In the genomic region with DNA sequence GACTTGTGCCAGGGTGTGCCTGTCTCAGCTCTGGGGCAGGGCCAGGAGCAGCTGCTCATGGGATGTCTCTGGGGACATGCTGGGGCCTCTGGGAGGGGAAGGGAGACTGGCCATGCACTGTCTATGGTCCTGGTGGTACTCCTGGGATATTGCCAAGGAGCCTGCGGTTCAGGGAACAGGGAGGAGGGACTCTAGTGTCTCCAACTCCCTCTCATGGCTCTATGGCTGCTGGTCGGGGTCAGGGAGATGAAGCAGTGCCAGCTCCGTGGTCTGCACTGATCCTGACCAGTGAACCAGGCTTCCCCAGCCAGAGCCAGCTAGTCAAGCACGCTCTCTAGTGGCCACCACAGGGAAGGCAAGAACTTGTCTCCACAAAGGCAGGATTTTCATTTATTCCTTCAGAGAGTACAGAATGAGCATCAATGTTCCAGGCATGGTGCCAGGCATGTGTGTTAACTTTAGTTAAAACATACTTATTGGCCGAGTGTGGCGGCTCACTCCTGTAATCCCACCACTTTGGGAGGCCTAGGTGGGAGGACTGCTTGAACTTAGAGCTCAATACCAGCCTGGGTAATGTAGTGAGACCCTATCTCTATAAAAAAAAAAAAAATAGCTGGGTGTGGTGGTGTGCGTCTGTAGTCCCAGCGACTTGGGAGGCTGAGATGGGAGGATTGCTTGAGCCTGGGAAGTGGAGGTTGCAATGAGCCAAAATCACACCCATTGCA, we compare ENCODE assay signal across 2 cellular contexts.
A peak's percentile ranks its signal among the peaks of the same experiment; 100 is the strongest.
TF ChIP-seq lines count a peak whose summit lies in the region.

No MANE protein-coding gene starts in this region.

TF ChIP-seq in A549, 52 proteins besides CTCF, POLR2A, EP300 and RAD21:
- TF ChIP-seq, protein P1, sequence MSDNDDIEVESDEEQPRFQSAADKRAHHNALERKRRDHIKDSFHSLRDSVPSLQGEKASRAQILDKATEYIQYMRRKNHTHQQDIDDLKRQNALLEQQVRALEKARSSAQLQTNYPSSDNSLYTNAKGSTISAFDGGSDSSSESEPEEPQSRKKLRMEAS (IDR thresholded peaks at IDR 0.05): no peak
- TF ChIP-seq SMC3 (IDR thresholded peaks at IDR 0.05): peak; percentile 98

TF ChIP-seq in GM12878, 131 proteins besides CTCF, POLR2A, EP300 and RAD21 (continues in another document):
- TF ChIP-seq HDAC6 (IDR thresholded peaks at IDR 0.05; ENCODE audit: unreplicated experiment) (no peak), JUNB (IDR thresholded peaks at IDR 0.05) (no peak), NR2F1 (conservative IDR thresholded peaks at IDR 0.05) (no peak), ZNF274 (IDR thresholded peaks at IDR 0.05; ENCODE audit: insufficient read depth, insufficient read length) (no peak), TBL1XR1 (IDR thresholded peaks at IDR 0.05; ENCODE audit: low read depth, low read length) (no peak), RCOR1 (conservative IDR thresholded peaks at IDR 0.05; ENCODE audit: low read depth, low read length) (no peak), BHLHE40 (IDR thresholded peaks at IDR 0.05; ENCODE audit: borderline replicate concordance in 1 of 2, low read depth in 2 of 2, low read length in 1 of 2) (0 out of 4 replicates have a peak, but pooled peaks of 1 of the 2 experiments have one; percentile 7), RAD51 (IDR thresholded peaks at IDR 0.05) (no peak), RELA (IDR thresholded peaks at IDR 0.05; ENCODE audit: borderline replicate concordance, partially characterized antibody) (peak; percentile 26), HCFC1 (IDR thresholded peaks at IDR 0.05; ENCODE audit: low read length) (no peak), SMARCA5 (IDR thresholded peaks at IDR 0.05) (peak; percentile 71; the same call in 1 of the 2 replicates), SIX5 (IDR thresholded peaks at IDR 0.05; ENCODE audit: low read depth, low read length, severe bottlenecking) (no peak), HDAC2 (IDR thresholded peaks at IDR 0.05) (no peak), NFIC (IDR thresholded peaks at IDR 0.05; ENCODE audit: low read depth, low read length) (no peak), SRF (IDR thresholded peaks at IDR 0.05; ENCODE audit: low read depth in 2 of 2, low read length in 2 of 2) (no peak), CHD1 (IDR thresholded peaks at IDR 0.05; ENCODE audit: low read depth, low read length) (no peak), SREBF1 (IDR thresholded peaks at IDR 0.05; ENCODE audit: low read length) (no peak), FOS (IDR thresholded peaks at IDR 0.05; ENCODE audit: borderline replicate concordance, extremely low read depth, insufficient read length) (no peak), DPF2 (IDR thresholded peaks at IDR 0.05) (no peak), RBBP5 (conservative IDR thresholded peaks at IDR 0.05) (no peak), CEBPB (IDR thresholded peaks at IDR 0.05; ENCODE audit: borderline replicate concordance in 1 of 2, low read depth in 2 of 2, low read length in 2 of 2) (no peak), ZSCAN29 (IDR thresholded peaks at IDR 0.05) (peak; percentile 59; the same call in 1 of the 2 replicates), TARDBP (IDR thresholded peaks at IDR 0.05; ENCODE audit: borderline replicate concordance) (no peak), HDGF (IDR thresholded peaks at IDR 0.05) (peak; percentile 51; the same call in 1 of the 2 replicates), IRF4 (IDR thresholded peaks at IDR 0.05; ENCODE audit: low read depth, low read length) (no peak), POU2F2 (IDR thresholded peaks at IDR 0.05; ENCODE audit: borderline replicate concordance, low read depth, low read length) (0 out of 3 replicates have a peak, but pooled peaks have one; percentile 18), LARP7 (IDR thresholded peaks at IDR 0.05) (peak; percentile 45; the same call in 1 of the 2 replicates)
- TF ChIP-seq, protein P2, sequence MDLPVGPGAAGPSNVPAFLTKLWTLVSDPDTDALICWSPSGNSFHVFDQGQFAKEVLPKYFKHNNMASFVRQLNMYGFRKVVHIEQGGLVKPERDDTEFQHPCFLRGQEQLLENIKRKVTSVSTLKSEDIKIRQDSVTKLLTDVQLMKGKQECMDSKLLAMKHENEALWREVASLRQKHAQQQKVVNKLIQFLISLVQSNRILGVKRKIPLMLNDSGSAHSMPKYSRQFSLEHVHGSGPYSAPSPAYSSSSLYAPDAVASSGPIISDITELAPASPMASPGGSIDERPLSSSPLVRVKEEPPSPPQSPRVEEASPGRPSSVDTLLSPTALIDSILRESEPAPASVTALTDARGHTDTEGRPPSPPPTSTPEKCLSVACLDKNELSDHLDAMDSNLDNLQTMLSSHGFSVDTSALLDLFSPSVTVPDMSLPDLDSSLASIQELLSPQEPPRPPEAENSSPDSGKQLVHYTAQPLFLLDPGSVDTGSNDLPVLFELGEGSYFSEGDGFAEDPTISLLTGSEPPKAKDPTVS (IDR thresholded peaks at IDR 0.05; ENCODE audit: low read depth, low read length): no peak
- TF ChIP-seq, protein P3, sequence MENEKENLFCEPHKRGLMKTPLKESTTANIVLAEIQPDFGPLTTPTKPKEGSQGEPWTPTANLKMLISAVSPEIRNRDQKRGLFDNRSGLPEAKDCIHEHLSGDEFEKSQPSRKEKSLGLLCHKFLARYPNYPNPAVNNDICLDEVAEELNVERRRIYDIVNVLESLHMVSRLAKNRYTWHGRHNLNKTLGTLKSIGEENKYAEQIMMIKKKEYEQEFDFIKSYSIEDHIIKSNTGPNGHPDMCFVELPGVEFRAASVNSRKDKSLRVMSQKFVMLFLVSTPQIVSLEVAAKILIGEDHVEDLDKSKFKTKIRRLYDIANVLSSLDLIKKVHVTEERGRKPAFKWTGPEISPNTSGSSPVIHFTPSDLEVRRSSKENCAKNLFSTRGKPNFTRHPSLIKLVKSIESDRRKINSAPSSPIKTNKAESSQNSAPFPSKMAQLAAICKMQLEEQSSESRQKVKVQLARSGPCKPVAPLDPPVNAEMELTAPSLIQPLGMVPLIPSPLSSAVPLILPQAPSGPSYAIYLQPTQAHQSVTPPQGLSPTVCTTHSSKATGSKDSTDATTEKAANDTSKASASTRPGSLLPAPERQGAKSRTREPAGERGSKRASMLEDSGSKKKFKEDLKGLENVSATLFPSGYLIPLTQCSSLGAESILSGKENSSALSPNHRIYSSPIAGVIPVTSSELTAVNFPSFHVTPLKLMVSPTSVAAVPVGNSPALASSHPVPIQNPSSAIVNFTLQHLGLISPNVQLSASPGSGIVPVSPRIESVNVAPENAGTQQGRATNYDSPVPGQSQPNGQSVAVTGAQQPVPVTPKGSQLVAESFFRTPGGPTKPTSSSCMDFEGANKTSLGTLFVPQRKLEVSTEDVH (IDR thresholded peaks at IDR 0.05; ENCODE audit: low read depth, partially characterized antibody): no peak
- TF ChIP-seq, protein P4, sequence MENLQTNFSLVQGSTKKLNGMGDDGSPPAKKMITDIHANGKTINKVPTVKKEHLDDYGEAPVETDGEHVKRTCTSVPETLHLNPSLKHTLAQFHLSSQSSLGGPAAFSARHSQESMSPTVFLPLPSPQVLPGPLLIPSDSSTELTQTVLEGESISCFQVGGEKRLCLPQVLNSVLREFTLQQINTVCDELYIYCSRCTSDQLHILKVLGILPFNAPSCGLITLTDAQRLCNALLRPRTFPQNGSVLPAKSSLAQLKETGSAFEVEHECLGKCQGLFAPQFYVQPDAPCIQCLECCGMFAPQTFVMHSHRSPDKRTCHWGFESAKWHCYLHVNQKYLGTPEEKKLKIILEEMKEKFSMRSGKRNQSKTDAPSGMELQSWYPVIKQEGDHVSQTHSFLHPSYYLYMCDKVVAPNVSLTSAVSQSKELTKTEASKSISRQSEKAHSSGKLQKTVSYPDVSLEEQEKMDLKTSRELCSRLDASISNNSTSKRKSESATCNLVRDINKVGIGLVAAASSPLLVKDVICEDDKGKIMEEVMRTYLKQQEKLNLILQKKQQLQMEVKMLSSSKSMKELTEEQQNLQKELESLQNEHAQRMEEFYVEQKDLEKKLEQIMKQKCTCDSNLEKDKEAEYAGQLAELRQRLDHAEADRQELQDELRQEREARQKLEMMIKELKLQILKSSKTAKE (IDR thresholded peaks at IDR 0.05; ENCODE audit: low read depth, poor library complexity, severe bottlenecking): no peak
- TF ChIP-seq, protein P5, sequence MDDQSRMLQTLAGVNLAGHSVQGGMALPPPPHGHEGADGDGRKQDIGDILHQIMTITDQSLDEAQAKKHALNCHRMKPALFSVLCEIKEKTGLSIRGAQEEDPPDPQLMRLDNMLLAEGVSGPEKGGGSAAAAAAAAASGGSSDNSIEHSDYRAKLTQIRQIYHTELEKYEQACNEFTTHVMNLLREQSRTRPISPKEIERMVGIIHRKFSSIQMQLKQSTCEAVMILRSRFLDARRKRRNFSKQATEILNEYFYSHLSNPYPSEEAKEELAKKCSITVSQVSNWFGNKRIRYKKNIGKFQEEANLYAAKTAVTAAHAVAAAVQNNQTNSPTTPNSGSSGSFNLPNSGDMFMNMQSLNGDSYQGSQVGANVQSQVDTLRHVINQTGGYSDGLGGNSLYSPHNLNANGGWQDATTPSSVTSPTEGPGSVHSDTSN (IDR thresholded peaks at IDR 0.05; ENCODE audit: insufficient replicate concordance, low read depth, low read length): no peak
- TF ChIP-seq, protein P6, sequence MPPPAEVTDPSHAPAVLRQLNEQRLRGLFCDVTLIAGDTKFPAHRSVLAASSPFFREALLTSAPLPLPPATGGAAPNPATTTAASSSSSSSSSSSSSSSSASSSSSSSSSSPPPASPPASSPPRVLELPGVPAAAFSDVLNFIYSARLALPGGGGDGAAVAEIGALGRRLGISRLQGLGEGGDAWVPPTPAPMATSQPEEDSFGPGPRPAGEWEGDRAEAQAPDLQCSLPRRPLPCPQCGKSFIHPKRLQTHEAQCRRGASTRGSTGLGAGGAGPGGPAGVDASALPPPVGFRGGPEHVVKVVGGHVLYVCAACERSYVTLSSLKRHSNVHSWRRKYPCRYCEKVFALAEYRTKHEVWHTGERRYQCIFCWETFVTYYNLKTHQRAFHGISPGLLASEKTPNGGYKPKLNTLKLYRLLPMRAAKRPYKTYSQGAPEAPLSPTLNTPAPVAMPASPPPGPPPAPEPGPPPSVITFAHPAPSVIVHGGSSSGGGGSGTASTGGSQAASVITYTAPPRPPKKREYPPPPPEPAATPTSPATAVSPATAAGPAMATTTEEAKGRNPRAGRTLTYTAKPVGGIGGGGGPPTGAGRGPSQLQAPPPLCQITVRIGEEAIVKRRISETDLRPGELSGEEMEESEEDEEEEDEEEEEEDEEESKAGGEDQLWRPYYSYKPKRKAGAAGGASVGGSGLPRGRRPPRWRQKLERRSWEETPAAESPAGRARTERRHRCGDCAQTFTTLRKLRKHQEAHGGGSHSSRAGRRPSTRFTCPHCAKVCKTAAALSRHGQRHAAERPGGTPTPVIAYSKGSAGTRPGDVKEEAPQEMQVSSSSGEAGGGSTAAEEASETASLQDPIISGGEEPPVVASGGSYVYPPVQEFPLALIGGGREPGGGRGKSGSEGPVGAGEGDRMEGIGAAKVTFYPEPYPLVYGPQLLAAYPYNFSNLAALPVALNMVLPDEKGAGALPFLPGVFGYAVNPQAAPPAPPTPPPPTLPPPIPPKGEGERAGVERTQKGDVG (CRISPR knock-in tag; IDR thresholded peaks at IDR 0.05): no peak
- TF ChIP-seq, protein P7, sequence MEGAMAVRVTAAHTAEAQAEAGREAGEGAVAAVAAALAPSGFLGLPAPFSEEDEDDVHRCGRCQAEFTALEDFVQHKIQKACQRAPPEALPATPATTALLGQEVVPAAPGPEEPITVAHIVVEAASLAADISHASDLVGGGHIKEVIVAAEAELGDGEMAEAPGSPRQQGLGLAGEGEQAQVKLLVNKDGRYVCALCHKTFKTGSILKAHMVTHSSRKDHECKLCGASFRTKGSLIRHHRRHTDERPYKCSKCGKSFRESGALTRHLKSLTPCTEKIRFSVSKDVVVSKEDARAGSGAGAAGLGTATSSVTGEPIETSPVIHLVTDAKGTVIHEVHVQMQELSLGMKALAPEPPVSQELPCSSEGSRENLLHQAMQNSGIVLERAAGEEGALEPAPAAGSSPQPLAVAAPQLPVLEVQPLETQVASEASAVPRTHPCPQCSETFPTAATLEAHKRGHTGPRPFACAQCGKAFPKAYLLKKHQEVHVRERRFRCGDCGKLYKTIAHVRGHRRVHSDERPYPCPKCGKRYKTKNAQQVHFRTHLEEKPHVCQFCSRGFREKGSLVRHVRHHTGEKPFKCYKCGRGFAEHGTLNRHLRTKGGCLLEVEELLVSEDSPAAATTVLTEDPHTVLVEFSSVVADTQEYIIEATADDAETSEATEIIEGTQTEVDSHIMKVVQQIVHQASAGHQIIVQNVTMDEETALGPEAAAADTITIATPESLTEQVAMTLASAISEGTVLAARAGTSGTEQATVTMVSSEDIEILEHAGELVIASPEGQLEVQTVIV (IDR thresholded peaks at IDR 0.05; ENCODE audit: borderline replicate concordance, partially characterized antibody): no peak
- TF ChIP-seq, protein P8, sequence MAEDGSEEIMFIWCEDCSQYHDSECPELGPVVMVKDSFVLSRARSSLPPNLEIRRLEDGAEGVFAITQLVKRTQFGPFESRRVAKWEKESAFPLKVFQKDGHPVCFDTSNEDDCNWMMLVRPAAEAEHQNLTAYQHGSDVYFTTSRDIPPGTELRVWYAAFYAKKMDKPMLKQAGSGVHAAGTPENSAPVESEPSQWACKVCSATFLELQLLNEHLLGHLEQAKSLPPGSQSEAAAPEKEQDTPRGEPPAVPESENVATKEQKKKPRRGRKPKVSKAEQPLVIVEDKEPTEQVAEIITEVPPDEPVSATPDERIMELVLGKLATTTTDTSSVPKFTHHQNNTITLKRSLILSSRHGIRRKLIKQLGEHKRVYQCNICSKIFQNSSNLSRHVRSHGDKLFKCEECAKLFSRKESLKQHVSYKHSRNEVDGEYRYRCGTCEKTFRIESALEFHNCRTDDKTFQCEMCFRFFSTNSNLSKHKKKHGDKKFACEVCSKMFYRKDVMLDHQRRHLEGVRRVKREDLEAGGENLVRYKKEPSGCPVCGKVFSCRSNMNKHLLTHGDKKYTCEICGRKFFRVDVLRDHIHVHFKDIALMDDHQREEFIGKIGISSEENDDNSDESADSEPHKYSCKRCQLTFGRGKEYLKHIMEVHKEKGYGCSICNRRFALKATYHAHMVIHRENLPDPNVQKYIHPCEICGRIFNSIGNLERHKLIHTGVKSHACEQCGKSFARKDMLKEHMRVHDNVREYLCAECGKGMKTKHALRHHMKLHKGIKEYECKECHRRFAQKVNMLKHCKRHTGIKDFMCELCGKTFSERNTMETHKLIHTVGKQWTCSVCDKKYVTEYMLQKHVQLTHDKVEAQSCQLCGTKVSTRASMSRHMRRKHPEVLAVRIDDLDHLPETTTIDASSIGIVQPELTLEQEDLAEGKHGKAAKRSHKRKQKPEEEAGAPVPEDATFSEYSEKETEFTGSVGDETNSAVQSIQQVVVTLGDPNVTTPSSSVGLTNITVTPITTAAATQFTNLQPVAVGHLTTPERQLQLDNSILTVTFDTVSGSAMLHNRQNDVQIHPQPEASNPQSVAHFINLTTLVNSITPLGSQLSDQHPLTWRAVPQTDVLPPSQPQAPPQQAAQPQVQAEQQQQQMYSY (CRISPR knock-in tag; IDR thresholded peaks at IDR 0.05): no peak
- TF ChIP-seq, protein P9, sequence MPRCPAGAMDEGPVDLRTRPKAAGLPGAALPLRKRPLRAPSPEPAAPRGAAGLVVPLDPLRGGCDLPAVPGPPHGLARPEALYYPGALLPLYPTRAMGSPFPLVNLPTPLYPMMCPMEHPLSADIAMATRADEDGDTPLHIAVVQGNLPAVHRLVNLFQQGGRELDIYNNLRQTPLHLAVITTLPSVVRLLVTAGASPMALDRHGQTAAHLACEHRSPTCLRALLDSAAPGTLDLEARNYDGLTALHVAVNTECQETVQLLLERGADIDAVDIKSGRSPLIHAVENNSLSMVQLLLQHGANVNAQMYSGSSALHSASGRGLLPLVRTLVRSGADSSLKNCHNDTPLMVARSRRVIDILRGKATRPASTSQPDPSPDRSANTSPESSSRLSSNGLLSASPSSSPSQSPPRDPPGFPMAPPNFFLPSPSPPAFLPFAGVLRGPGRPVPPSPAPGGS (IDR thresholded peaks at IDR 0.05; ENCODE audit: borderline replicate concordance, insufficient read depth, low read depth, low read length, poor library complexity, severe bottlenecking): no peak
